Comparison of ENCODE assay signal across 1 cellular context in genomic region chr10:70381491-70382421, GRCh38.
TF ChIP-seq lines count a peak whose summit lies in the region.

No MANE protein-coding gene starts in this region.

TF ChIP-seq in HCT116, 20 proteins besides CTCF, POLR2A, EP300 and RAD21 (continued from another document):
- TF ChIP-seq, protein P1, sequence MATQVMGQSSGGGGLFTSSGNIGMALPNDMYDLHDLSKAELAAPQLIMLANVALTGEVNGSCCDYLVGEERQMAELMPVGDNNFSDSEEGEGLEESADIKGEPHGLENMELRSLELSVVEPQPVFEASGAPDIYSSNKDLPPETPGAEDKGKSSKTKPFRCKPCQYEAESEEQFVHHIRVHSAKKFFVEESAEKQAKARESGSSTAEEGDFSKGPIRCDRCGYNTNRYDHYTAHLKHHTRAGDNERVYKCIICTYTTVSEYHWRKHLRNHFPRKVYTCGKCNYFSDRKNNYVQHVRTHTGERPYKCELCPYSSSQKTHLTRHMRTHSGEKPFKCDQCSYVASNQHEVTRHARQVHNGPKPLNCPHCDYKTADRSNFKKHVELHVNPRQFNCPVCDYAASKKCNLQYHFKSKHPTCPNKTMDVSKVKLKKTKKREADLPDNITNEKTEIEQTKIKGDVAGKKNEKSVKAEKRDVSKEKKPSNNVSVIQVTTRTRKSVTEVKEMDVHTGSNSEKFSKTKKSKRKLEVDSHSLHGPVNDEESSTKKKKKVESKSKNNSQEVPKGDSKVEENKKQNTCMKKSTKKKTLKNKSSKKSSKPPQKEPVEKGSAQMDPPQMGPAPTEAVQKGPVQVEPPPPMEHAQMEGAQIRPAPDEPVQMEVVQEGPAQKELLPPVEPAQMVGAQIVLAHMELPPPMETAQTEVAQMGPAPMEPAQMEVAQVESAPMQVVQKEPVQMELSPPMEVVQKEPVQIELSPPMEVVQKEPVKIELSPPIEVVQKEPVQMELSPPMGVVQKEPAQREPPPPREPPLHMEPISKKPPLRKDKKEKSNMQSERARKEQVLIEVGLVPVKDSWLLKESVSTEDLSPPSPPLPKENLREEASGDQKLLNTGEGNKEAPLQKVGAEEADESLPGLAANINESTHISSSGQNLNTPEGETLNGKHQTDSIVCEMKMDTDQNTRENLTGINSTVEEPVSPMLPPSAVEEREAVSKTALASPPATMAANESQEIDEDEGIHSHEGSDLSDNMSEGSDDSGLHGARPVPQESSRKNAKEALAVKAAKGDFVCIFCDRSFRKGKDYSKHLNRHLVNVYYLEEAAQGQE (IDR thresholded peaks at IDR 0.05; ENCODE audit: low read depth) = no peak
- TF ChIP-seq EZH2 (IDR thresholded peaks at IDR 0.05) = no peak
TF ChIP-seq in HCT116: peak in this region for 1.
